Comparison of ENCODE assay signal across 11 cellular contexts in the genomic region with DNA sequence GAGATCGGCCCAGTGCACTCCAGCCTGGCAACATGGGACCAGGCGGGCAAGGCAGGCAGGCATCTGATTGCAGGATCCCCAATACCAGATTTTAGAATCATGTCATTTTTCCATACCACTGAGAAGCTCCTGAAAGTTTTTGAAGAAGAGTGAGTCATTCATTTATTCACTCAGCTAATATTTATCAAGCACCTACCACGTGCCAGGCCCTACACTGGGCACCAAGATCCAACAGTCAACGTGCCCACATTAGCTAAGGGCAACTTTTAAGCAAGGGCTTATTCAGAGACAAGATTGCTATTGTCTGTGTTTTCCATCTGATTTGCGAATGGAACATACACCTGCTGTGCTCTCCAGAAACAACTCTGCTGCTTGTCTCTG.
DNase-seq lines count a peak whose midpoint lies in the region; ATAC-seq and TF ChIP-seq lines count a peak whose summit lies in the region.
"Had no signal": no experiment of that assay in that cellular context is flagged by ENCODE, and none has a peak within 500 bp of the region (broad histone marks: within the 10 kb centered on the region; RNA-seq: fewer than 3 reads in every experiment).

No MANE protein-coding gene starts in this region.

- H3K27ac Mint-ChIP-seq in brain (peak overlapping the region in 3 of 5 experiments; percentile 61 to 93 (median 76)), neural progenitor cell (peak overlapping the region; percentile 34)

- H3K36me3 Mint-ChIP-seq in brain (no peaks in the 10 kb centered on the region), neural progenitor cell (no peaks in the 10 kb centered on the region)

- H3K4me2 ChIP-seq in BLaER1 treated with 17β-estradiol and CSF1 and Interleukin-3, amounts not matched to agents 10 nM and 100 nM: peak overlapping the region; percentile 26 to 89 (median 74); a peak in 20 of 22 replicates
- no peak overlapping the region for H3K4me2 ChIP-seq in neural progenitor cell

- DNase-seq in HT-29 (ENCODE audit: low spot score) (peak; percentile 41), neural progenitor cell (ENCODE audit: low spot score) (no peak), NCI-H1105 (lab: John Stamatoyannopoulos, UW) (no peak), NCI-H1092 treated with DMSO at 0.1 percent for 48 hours (lab: John Stamatoyannopoulos, UW) (no peak)
- DNase-seq: COR-L47, kidney, psoas muscle had no signal

- 0 out of 22 replicates have a peak overlapping the region, but pooled peaks of 1 of the 11 experiments have one; percentile 63 for H3K9ac ChIP-seq in BLaER1 treated with 17β-estradiol and CSF1 and Interleukin-3, amounts not matched to agents 10 nM and 100 nM
- no peak overlapping the region for H3K9ac ChIP-seq in neural progenitor cell

- H3K27me3 Mint-ChIP-seq in brain (peaks cover 9% of the 10 kb centered on the region), neural progenitor cell (ENCODE audit: insufficient read depth, low read depth) (peaks cover 8% of the 10 kb centered on the region)

- 0 out of 22 replicates have a peak overlapping the region, but pooled peaks of 2 of the 11 experiments have one; percentile 12 to 69 for H3K27ac ChIP-seq in BLaER1 treated with 17β-estradiol and CSF1 and Interleukin-3, amounts not matched to agents 10 nM and 100 nM
- H3K27ac ChIP-seq in neural progenitor cell: no peak overlapping the region

- H3K36me3 ChIP-seq in BLaER1 treated with 17β-estradiol and CSF1 and Interleukin-3, amounts not matched to agents 10 nM and 100 nM: no peaks in the 10 kb centered on the region
- no peaks in the 10 kb centered on the region for H3K36me3 ChIP-seq in neural progenitor cell

- H3K4me1 ChIP-seq in BLaER1 treated with 17β-estradiol and CSF1 and Interleukin-3, amounts not matched to agents 10 nM and 100 nM: peaks cover 12 to 53% (median 26%) of the 10 kb centered on the region in 10 experiments
- H3K4me1 ChIP-seq in neural progenitor cell: peaks cover 30% of the 10 kb centered on the region

- peaks cover 10% of the 10 kb centered on the region for H3F3A ChIP-seq in neural progenitor cell (ENCODE audit: low read depth)

- no peaks in the 10 kb centered on the region for H3K79me2 ChIP-seq in neural progenitor cell (ENCODE audit: low read depth)

- ATAC-seq in GM21786 (IDR thresholded peaks at IDR 0.05; ENCODE audit: unreplicated experiment) (no peak), HG03460 (IDR thresholded peaks at IDR 0.05; ENCODE audit: unreplicated experiment) (no peak)

- H3K4me3 ChIP-seq in BLaER1 treated with 17β-estradiol and CSF1 and Interleukin-3, amounts not matched to agents 10 nM and 100 nM: no peak overlapping the region
- no peak overlapping the region for H3K4me3 ChIP-seq in neural progenitor cell

- H3K4me3 Mint-ChIP-seq in brain (peak overlapping the region in 1 of 5 experiments; percentile 24), neural progenitor cell (no peak overlapping the region)

- H2AFZ ChIP-seq in neural progenitor cell (replicated peaks): no peak overlapping the region

- no peaks in the 10 kb centered on the region for H3K27me3 ChIP-seq in BLaER1 treated with 17β-estradiol and CSF1 and Interleukin-3, amounts not matched to agents 10 nM and 100 nM
- no peaks in the 10 kb centered on the region for H3K27me3 ChIP-seq in neural progenitor cell

- TF ChIP-seq CTCF in brain (conservative IDR thresholded peaks at IDR 0.05) (no peak), neural progenitor cell (IDR thresholded peaks at IDR 0.05) (no peak)

- H4K20me1 ChIP-seq in BLaER1 treated with 17β-estradiol and CSF1 and Interleukin-3, amounts not matched to agents 10 nM and 100 nM: no peaks in the 10 kb centered on the region
- no peaks in the 10 kb centered on the region for H4K20me1 ChIP-seq in neural progenitor cell (ENCODE audit: low read depth)

- H3K4me1 Mint-ChIP-seq in brain: peaks cover 60% of the 10 kb centered on the region
- peaks cover 49% of the 10 kb centered on the region for H3K4me1 Mint-ChIP-seq in neural progenitor cell

- no peaks in the 10 kb centered on the region for H3K9me3 ChIP-seq in BLaER1 treated with 17β-estradiol and CSF1 and Interleukin-3, amounts not matched to agents 10 nM and 100 nM (replicated peaks in 1 of 11)
- no peaks in the 10 kb centered on the region for H3K9me3 ChIP-seq in neural progenitor cell (ENCODE audit: low read depth)
- H3K9me3 ChIP-seq: psoas muscle had no signal

- H3K9me3 Mint-ChIP-seq in brain: no peaks in the 10 kb centered on the region
- no peaks in the 10 kb centered on the region for H3K9me3 Mint-ChIP-seq in neural progenitor cell
